ENCODE assay signal across 9 cellular contexts in genomic region chr2:85577063-85577385, GRCh38. TPM values are rescaled to one million over a fixed set of nuclear protein-coding genes. Genes with fewer than 3 reads are reported as not detected.
A peak's percentile ranks its signal among the peaks of the same experiment; 100 is the strongest.
DNase-seq lines count a peak whose midpoint lies in the region; ATAC-seq and TF ChIP-seq lines count a peak whose summit lies in the region.
"Had no signal": no experiment of that assay in that cellular context is flagged by ENCODE, and none has a peak within 500 bp of the region (broad histone marks: within the 10 kb centered on the region; RNA-seq: fewer than 3 reads in every experiment).

No MANE protein-coding gene starts in this region.

- no peak for ATAC-seq in GM18505 (IDR thresholded peaks at IDR 0.05; ENCODE audit: unreplicated experiment)
- ATAC-seq in HG02571 (IDR thresholded peaks at IDR 0.05; ENCODE audit: unreplicated experiment), result no peak

- H3K4me3 Mint-ChIP-seq in T-helper 2 cell treated with Interferon-gamma antibody and Interleukin-4, amounts not matched to agents 5 μg/mL and 100 μg/mL, for 36 hours, result peak overlapping the region; percentile 96
- peak overlapping the region; percentile 89 for H3K4me3 Mint-ChIP-seq in activated T-helper 2 cell treated with anti-CD3 and anti-CD28 coated beads, Interferon-gamma antibody, Interleukin-2, Interleukin-4, amounts not matched to agents 10 μg/mL and 5 μg/mL and 100 μg/mL, durations not matched to agents 14 hours and 24 hours and 36 hours (ENCODE audit: low read depth)

- peaks cover 23% of the 10 kb centered on the region for H3K36me3 Mint-ChIP-seq in T-helper 2 cell treated with Interferon-gamma antibody and Interleukin-4, amounts not matched to agents 5 μg/mL and 100 μg/mL, for 36 hours (ENCODE audit: low read depth)
- H3K36me3 Mint-ChIP-seq in activated T-helper 2 cell treated with anti-CD3 and anti-CD28 coated beads, Interferon-gamma antibody, Interleukin-2, Interleukin-4, amounts not matched to agents 10 μg/mL and 5 μg/mL and 100 μg/mL, durations not matched to agents 14 hours and 24 hours and 36 hours (ENCODE audit: low read depth), result peaks cover 20% of the 10 kb centered on the region

- H3K9ac ChIP-seq in liver (ENCODE audit: low read depth in 1 of 2, low read length in 2 of 2), result peak overlapping the region in 1 of 2 donors; percentile 92
- peak overlapping the region in 2 of 5 donors; percentile 59 to 73 for H3K9ac ChIP-seq in subcutaneous abdominal adipose tissue (ENCODE audit: low read length in 5 of 5)
- H3K9ac ChIP-seq: KMS-11 had no signal

- H3K27me3 ChIP-seq in liver (ENCODE audit: control insufficient read depth in 4 of 4, insufficient read depth in 4 of 4, low read length in 3 of 4) (no peaks in the 10 kb centered on the region), subcutaneous abdominal adipose tissue (ENCODE audit: control insufficient read depth in 5 of 5, insufficient read depth in 4 of 5, low read length in 5 of 5) (no peaks in the 10 kb centered on the region)

- H3K4me1 Mint-ChIP-seq in T-helper 2 cell treated with Interferon-gamma antibody and Interleukin-4, amounts not matched to agents 5 μg/mL and 100 μg/mL, for 36 hours (ENCODE audit: low read depth), result peaks cover 25% of the 10 kb centered on the region
- peaks cover 18% of the 10 kb centered on the region for H3K4me1 Mint-ChIP-seq in activated T-helper 2 cell treated with anti-CD3 and anti-CD28 coated beads, Interferon-gamma antibody, Interleukin-2, Interleukin-4, amounts not matched to agents 10 μg/mL and 5 μg/mL and 100 μg/mL, durations not matched to agents 14 hours and 24 hours and 36 hours (ENCODE audit: low read depth)

- H3K9me3 ChIP-seq in liver (ENCODE audit: control insufficient read depth in 4 of 4, low read length in 3 of 4) (no peaks in the 10 kb centered on the region), subcutaneous abdominal adipose tissue (ENCODE audit: control insufficient read depth in 5 of 5, low read length in 5 of 5) (no peaks in the 10 kb centered on the region)

- H3K36me3 ChIP-seq in liver (ENCODE audit: control insufficient read depth in 4 of 4, insufficient read depth in 3 of 4, low read depth in 1 of 4, low read length in 3 of 4) (peaks cover 0 to 5% (median 2%) of the 10 kb centered on the region in 4 donors), subcutaneous abdominal adipose tissue (ENCODE audit: control insufficient read depth in 5 of 5, insufficient read depth in 5 of 5, low read length in 5 of 5) (peaks cover 0 to 4% (median 0%) of the 10 kb centered on the region in 5 donors)

- TF ChIP-seq POLR2A in GM18505 (IDR thresholded peaks at IDR 0.05; ENCODE audit: borderline replicate concordance, extremely low read depth, insufficient read depth, insufficient read length), result no peak
- no peak for TF ChIP-seq POLR2A in lower leg skin (IDR thresholded peaks at IDR 0.05)

- H3K27ac Mint-ChIP-seq in T-helper 2 cell treated with Interferon-gamma antibody and Interleukin-4, amounts not matched to agents 5 μg/mL and 100 μg/mL, for 36 hours, result peak overlapping the region; percentile 86
- H3K27ac Mint-ChIP-seq in activated T-helper 2 cell treated with anti-CD3 and anti-CD28 coated beads, Interferon-gamma antibody, Interleukin-2, Interleukin-4, amounts not matched to agents 10 μg/mL and 5 μg/mL and 100 μg/mL, durations not matched to agents 14 hours and 24 hours and 36 hours, result peak overlapping the region; percentile 80

- peak overlapping the region in 2 of 3 donors; percentile 70 to 89 for H3K4me3 ChIP-seq in liver (ENCODE audit: low read depth in 1 of 3, low read length in 3 of 3)
- peak overlapping the region in 4 of 5 donors; percentile 55 to 62 (median 59) for H3K4me3 ChIP-seq in subcutaneous abdominal adipose tissue (ENCODE audit: low read depth in 1 of 5, low read length in 5 of 5)
- H3K4me3 ChIP-seq in lower leg skin (ENCODE audit: low read depth, poor library complexity, severe bottlenecking), result no peak overlapping the region

- peaks cover 6% of the 10 kb centered on the region for H3K27me3 Mint-ChIP-seq in T-helper 2 cell treated with Interferon-gamma antibody and Interleukin-4, amounts not matched to agents 5 μg/mL and 100 μg/mL, for 36 hours (ENCODE audit: low read depth)
- H3K27me3 Mint-ChIP-seq in activated T-helper 2 cell treated with anti-CD3 and anti-CD28 coated beads, Interferon-gamma antibody, Interleukin-2, Interleukin-4, amounts not matched to agents 10 μg/mL and 5 μg/mL and 100 μg/mL, durations not matched to agents 14 hours and 24 hours and 36 hours (ENCODE audit: low read depth), result peaks cover 5% of the 10 kb centered on the region

- intact Hi-C loops in activated T-helper 2 cell treated with anti-CD3 and anti-CD28 coated beads, Interferon-gamma antibody, Interleukin-2, Interleukin-4, amounts not matched to agents 10 μg/mL and 5 μg/mL and 100 μg/mL, durations not matched to agents 14 hours and 24 hours and 36 hours (cut with micrococcal nuclease), result loop anchor here (1.0 kb wide), 1 partner anchor 18 kb away; the partner anchor contains the start of gene RNF181
- intact Hi-C loops in lower leg skin (cut with DNase I; ENCODE audit: low total_unique reads), result no loop called here

- 59% methylated on average over 3 of the region's 3 CpGs for WGBS in liver
- WGBS in lower leg skin, 2 donors, result 44 to 49% methylated on average over 3 of the region's 3 CpGs

- H3K9me3 Mint-ChIP-seq in T-helper 2 cell treated with Interferon-gamma antibody and Interleukin-4, amounts not matched to agents 5 μg/mL and 100 μg/mL, for 36 hours, result no peaks in the 10 kb centered on the region
- H3K9me3 Mint-ChIP-seq in activated T-helper 2 cell treated with anti-CD3 and anti-CD28 coated beads, Interferon-gamma antibody, Interleukin-2, Interleukin-4, amounts not matched to agents 10 μg/mL and 5 μg/mL and 100 μg/mL, durations not matched to agents 14 hours and 24 hours and 36 hours, result no peaks in the 10 kb centered on the region

- H3K4me1 ChIP-seq in liver (ENCODE audit: control insufficient read depth in 4 of 4, insufficient read depth in 4 of 4, low read length in 3 of 4) (peaks cover 5 to 22% (median 13%) of the 10 kb centered on the region in 4 donors), subcutaneous abdominal adipose tissue (ENCODE audit: control insufficient read depth in 5 of 5, insufficient read depth in 5 of 5, low read length in 5 of 5) (peaks cover 6 to 40% (median 37%) of the 10 kb centered on the region in 5 donors)

- H3K27ac ChIP-seq in liver (ENCODE audit: low read depth in 1 of 2, low read length in 2 of 2) (peak overlapping the region; percentile 87 to 91), subcutaneous abdominal adipose tissue (ENCODE audit: low read depth, low read length) (no peak overlapping the region)
- H3K27ac ChIP-seq: KMS-11 had no signal

- DNase-seq in T-helper 2 cell treated with Interferon-gamma antibody and Interleukin-4, amounts not matched to agents 5 μg/mL and 100 μg/mL, for 36 hours (ENCODE audit: low spot score), result no peak
- DNase-seq in T-helper 2 cell (no peak), lower leg skin (ENCODE audit: low spot score in 2 of 2) (no peak)
- no peak for DNase-seq in activated T-helper 2 cell treated with anti-CD3 and anti-CD28 coated beads, Interferon-gamma antibody, Interleukin-2, Interleukin-4, amounts not matched to agents 10 μg/mL and 5 μg/mL and 100 μg/mL, durations not matched to agents 14 hours and 24 hours and 36 hours (ENCODE audit: low spot score)

- TF ChIP-seq CTCF in liver (IDR thresholded peaks at IDR 0.05; ENCODE audit: low read depth, low read length, missing input control), result no peak
- no peak for TF ChIP-seq CTCF in lower leg skin (IDR thresholded peaks at IDR 0.05)

- no peak for TF ChIP-seq RAD21 in liver (IDR thresholded peaks at IDR 0.05)

RNA-seq across cellular contexts. Expression of gene VAMP8, which starts 0.4 kb away (rescaled TPM):
- 99.7 and 101 TPM in 2 replicates for total RNA-seq in activated T-helper 2 cell treated with anti-CD3 and anti-CD28 coated beads, Interferon-gamma antibody, Interleukin-2, Interleukin-4, amounts not matched to agents 10 μg/mL and 5 μg/mL and 100 μg/mL, durations not matched to agents 14 hours and 24 hours and 36 hours
- 10 to 100 TPM; 29.2 to 50.8 TPM for total RNA-seq in liver
- 100 to 1,000 TPM; 108 to 140 TPM for polyA plus RNA-seq in liver
- 100 to 1,000 TPM in 2 of 4 donors, 10 to 100 TPM in 2; 88.3 to 207 (median 113) TPM for total RNA-seq in lower leg skin

RNA-seq across cellular contexts. Expression of gene VAMP5, which starts 7.2 kb away (rescaled TPM):
- total RNA-seq in activated T-helper 2 cell treated with anti-CD3 and anti-CD28 coated beads, Interferon-gamma antibody, Interleukin-2, Interleukin-4, amounts not matched to agents 10 μg/mL and 5 μg/mL and 100 μg/mL, durations not matched to agents 14 hours and 24 hours and 36 hours, result 41.0 and 41.3 TPM in 2 replicates
- 10 to 100 TPM in 1 of 2 donors, 1 to 10 TPM in 1; 9.7 to 11.3 TPM for total RNA-seq in liver
- polyA plus RNA-seq in liver, result 10 to 100 TPM; 69.1 to 74.6 TPM
- 10 to 100 TPM; 10.1 to 35.6 (median 14.0) TPM for total RNA-seq in lower leg skin

RNA-seq across cellular contexts. Expression of gene GGCX, which starts 15.7 kb away (rescaled TPM):
- 25.1 and 27.0 TPM in 2 replicates for total RNA-seq in activated T-helper 2 cell treated with anti-CD3 and anti-CD28 coated beads, Interferon-gamma antibody, Interleukin-2, Interleukin-4, amounts not matched to agents 10 μg/mL and 5 μg/mL and 100 μg/mL, durations not matched to agents 14 hours and 24 hours and 36 hours
- total RNA-seq in liver, result 100 to 1,000 TPM in 1 of 2 donors, 10 to 100 TPM in 1; 77.5 to 189 TPM
- 100 to 1,000 TPM in 1 of 2 donors, 10 to 100 TPM in 1; 67.3 to 103 TPM for polyA plus RNA-seq in liver
- total RNA-seq in lower leg skin, result 10 to 100 TPM; 15.8 to 37.1 (median 25.8) TPM

RNA-seq across cellular contexts. Expression of gene RNF181, which starts 18.5 kb away (rescaled TPM):
- 130 and 134 TPM in 2 replicates for total RNA-seq in activated T-helper 2 cell treated with anti-CD3 and anti-CD28 coated beads, Interferon-gamma antibody, Interleukin-2, Interleukin-4, amounts not matched to agents 10 μg/mL and 5 μg/mL and 100 μg/mL, durations not matched to agents 14 hours and 24 hours and 36 hours
- total RNA-seq in liver (100 to 1,000 TPM; 101 to 108 TPM), lower leg skin (100 to 1,000 TPM in 3 of 4 donors, 10 to 100 TPM in 1; 63.1 to 114 (median 107) TPM)
- 100 to 1,000 TPM; 120 to 195 TPM for polyA plus RNA-seq in liver

RNA-seq across cellular contexts. Expression of gene TMEM150A, which starts 25.5 kb away (rescaled TPM):
- 6.5 and 7.0 TPM in 2 replicates for total RNA-seq in activated T-helper 2 cell treated with anti-CD3 and anti-CD28 coated beads, Interferon-gamma antibody, Interleukin-2, Interleukin-4, amounts not matched to agents 10 μg/mL and 5 μg/mL and 100 μg/mL, durations not matched to agents 14 hours and 24 hours and 36 hours
- total RNA-seq in liver (10 to 100 TPM; 13.1 to 18.5 TPM), lower leg skin (10 to 100 TPM in 2 of 4 donors, 1 to 10 TPM in 2; 5.8 to 13.7 (median 9.5) TPM)
- 10 to 100 TPM; 30.7 to 32.5 TPM for polyA plus RNA-seq in liver
